Comparison of ENCODE assay signal across 1 cellular context in genomic region chr6:73653571-73654424, GRCh38.
A peak's percentile ranks its signal among the peaks of the same experiment; 100 is the strongest.
TF ChIP-seq lines count a peak whose summit lies in the region.

SLC17A5 (minus strand) TSS chr6:73653992; CDS start chr6:73653886, 106 bp downstream.

TF ChIP-seq in HEK293, 187 proteins besides CTCF, POLR2A, EP300 and RAD21 (continued from another document and continues in another):
- TF ChIP-seq PATZ1 (tag by site-specific recombination; IDR thresholded peaks at IDR 0.05) (peak; percentile 91), ZNF510 (tag by site-specific recombination; IDR thresholded peaks at IDR 0.05; ENCODE audit: insufficient replicate concordance) (no peak), ZNF707 (tag by site-specific recombination; IDR thresholded peaks at IDR 0.05) (no peak), ZNF48 (tag by site-specific recombination; IDR thresholded peaks at IDR 0.05) (no peak), RBAK (tag by site-specific recombination; IDR thresholded peaks at IDR 0.05) (no peak), PBX3 (CRISPR knock-in tag; IDR thresholded peaks at IDR 0.05) (no peak), ZNF280D (tag by site-specific recombination; IDR thresholded peaks at IDR 0.05) (0 out of 2 replicates have a peak, but pooled peaks have one; percentile 29), ZNF747 (tag by site-specific recombination; IDR thresholded peaks at IDR 0.05) (no peak), ZNF518A (tag by site-specific recombination; conservative IDR thresholded peaks at IDR 0.05; ENCODE audit: low read depth) (no peak; the same call in 1 of the 2 replicates), PRDM4 (tag by site-specific recombination; IDR thresholded peaks at IDR 0.05) (no peak), ZSCAN16 (tag by site-specific recombination; IDR thresholded peaks at IDR 0.05) (peak; percentile 83), ZFP3 (tag by site-specific recombination; IDR thresholded peaks at IDR 0.05; ENCODE audit: low read depth) (no peak), ZNF544 (tag by site-specific recombination; IDR thresholded peaks at IDR 0.05) (no peak), EGR2 (tag by site-specific recombination; IDR thresholded peaks at IDR 0.05; ENCODE audit: low read depth) (peak; percentile 43), ZNF146 (tag by site-specific recombination; IDR thresholded peaks at IDR 0.05) (no peak), ZNF600 (tag by site-specific recombination; IDR thresholded peaks at IDR 0.05) (peak; percentile 89; the same call in 1 of the 2 replicates), MZF1 (tag by site-specific recombination; IDR thresholded peaks at IDR 0.05; ENCODE audit: borderline replicate concordance) (peak; percentile 68; the same call in 1 of the 2 replicates), ZNF223 (tag by site-specific recombination; IDR thresholded peaks at IDR 0.05) (peak; percentile 99), PRDM6 (tag by site-specific recombination; IDR thresholded peaks at IDR 0.05) (no peak), ZNF311 (tag by site-specific recombination; IDR thresholded peaks at IDR 0.05; ENCODE audit: borderline replicate concordance) (no peak), ZBTB20 (tag by site-specific recombination; IDR thresholded peaks at IDR 0.05) (peak; percentile 97), ZNF324 (tag by site-specific recombination; IDR thresholded peaks at IDR 0.05) (no peak; the same call in 1 of the 2 replicates), ZNF155 (tag by site-specific recombination; IDR thresholded peaks at IDR 0.05) (no peak), ZNF610 (tag by site-specific recombination; IDR thresholded peaks at IDR 0.05; ENCODE audit: borderline replicate concordance) (0 out of 2 replicates have a peak, but pooled peaks have one; percentile 14), ZNF302 (tag by site-specific recombination; IDR thresholded peaks at IDR 0.05; ENCODE audit: low read depth) (no peak), ZBTB49 (tag by site-specific recombination; IDR thresholded peaks at IDR 0.05; ENCODE audit: low read depth) (no peak), ZNF654 (tag by site-specific recombination; IDR thresholded peaks at IDR 0.05; ENCODE audit: low read depth) (no peak), ZNF548 (tag by site-specific recombination; IDR thresholded peaks at IDR 0.05) (no peak), ZSCAN4 (tag by site-specific recombination; IDR thresholded peaks at IDR 0.05) (peak; percentile 33; the same call in 1 of the 2 replicates), ZNF398 (tag by site-specific recombination; IDR thresholded peaks at IDR 0.05) (peak; percentile 92), ZNF626 (tag by site-specific recombination; IDR thresholded peaks at IDR 0.05) (no peak), ZNF138 (tag by site-specific recombination; IDR thresholded peaks at IDR 0.05; ENCODE audit: borderline replicate concordance) (no peak), ZNF521 (tag by site-specific recombination; IDR thresholded peaks at IDR 0.05) (no peak), GFI1B (tag by site-specific recombination; IDR thresholded peaks at IDR 0.05) (no peak), SETDB1 (IDR thresholded peaks at IDR 0.05; ENCODE audit: insufficient read length, low read length) (no peak), KLF7 (tag by site-specific recombination; IDR thresholded peaks at IDR 0.05; ENCODE audit: borderline replicate concordance) (no peak), ZNF837 (tag by site-specific recombination; IDR thresholded peaks at IDR 0.05) (0 out of 2 replicates have a peak, but pooled peaks have one; percentile 25), MYNN (tag by site-specific recombination; IDR thresholded peaks at IDR 0.05; ENCODE audit: borderline replicate concordance) (no peak)
